In genomic region chr14:55271572-55272414, GRCh38 we compare ENCODE assay signal across 8 cellular contexts. TPM values are rescaled to one million over a fixed set of nuclear protein-coding genes. Genes with fewer than 3 reads are reported as not detected.
DNase-seq lines count a peak whose midpoint lies in the region; ATAC-seq and TF ChIP-seq lines count a peak whose summit lies in the region.

No MANE protein-coding gene starts in this region.

- DNase-seq in AG09309 (ENCODE audit: low read depth) (peak; percentile 14), NCI-H226 (peak; percentile 59), colonic mucosa (peak; percentile 80), left kidney (ENCODE audit: low read depth, low spot score) (peak; percentile 92)
- DNase-seq in activated CD4-positive, alpha-beta T cell treated with anti-CD3 and anti-CD28 coated beads for 4 hours: peak; percentile 35 to 46
- DNase-seq in stimulated activated CD4-positive, alpha-beta T cell treated with anti-CD3 and anti-CD28 coated beads, Interleukin-1b, Interleukin-23, amount 100 ng/mL, for 4 hours (ENCODE audit: low read depth in 2 of 2): peak; percentile 16 to 31

- H3K27ac ChIP-seq in colonic mucosa: peak overlapping the region; percentile 89

- intact Hi-C loops in colonic mucosa (cut with DNase I): loop anchor here (5.0 kb wide), 2 partner anchors 81 to 146 kb away; no protein-coding TSS in a partner anchor

- no peak for TF ChIP-seq CTCF in AG09309 (IDR thresholded peaks at IDR 0.05; ENCODE audit: control insufficient read depth, insufficient read depth, low read depth, low read length, missing control alignments)
- TF ChIP-seq CTCF in colonic mucosa (IDR thresholded peaks at IDR 0.05): no peak

- H3K27me3 ChIP-seq in colonic mucosa: no peaks in the 10 kb centered on the region

- no peaks in the 10 kb centered on the region for H3K9me3 ChIP-seq in colonic mucosa

- no peaks in the 10 kb centered on the region for H3K36me3 ChIP-seq in colonic mucosa

- ATAC-seq in GM18867 (IDR thresholded peaks at IDR 0.05; ENCODE audit: unreplicated experiment): peak; percentile 36
- ATAC-seq in HG03097 (IDR thresholded peaks at IDR 0.05; ENCODE audit: low FRiP score, unreplicated experiment): peak; percentile 25

- peaks cover 8% of the 10 kb centered on the region for H3K4me1 ChIP-seq in colonic mucosa

- H3K9ac ChIP-seq in colonic mucosa (ENCODE audit: low read depth in 2 of 2, low read length in 2 of 2): peak overlapping the region; percentile 96 to 99

- H3K4me3 ChIP-seq in AG09309 (ENCODE audit: control insufficient read depth, low read depth, low read length): peak overlapping the region; percentile 99
- peak overlapping the region; percentile 96 for H3K4me3 ChIP-seq in colonic mucosa

RNA-seq across cellular contexts. Expression of gene FBXO34, which starts 0.6 kb away (rescaled TPM):
- total RNA-seq in colonic mucosa: 10 to 100 TPM; 39.8 to 70.9 TPM

Comparison
In these comparisons a context has a peak if more than half of its experiments do, and no peak if none do; other contexts are left out.
1. Peak in every context shown above with its lines: DNase-seq, ATAC-seq, H3K4me3 ChIP-seq and H3K27ac ChIP-seq.
2. DNase-seq: peak in every context shown above with its lines; median percentile 92 in left kidney; 80 in colonic mucosa; 59 in NCI-H226; 40 in activated CD4-positive, alpha-beta T cell treated with anti-CD3 and anti-CD28 coated beads for 4 hours; 24 in stimulated activated CD4-positive, alpha-beta T cell treated with anti-CD3 and anti-CD28 coated beads, Interleukin-1b, Interleukin-23, amount 100 ng/mL, for 4 hours; 14 in AG09309.